8 cellular contexts compared by ENCODE assay signal in genomic region chr6:39302669-39303424, GRCh38. TPM values are rescaled to one million over a fixed set of nuclear protein-coding genes. Genes with fewer than 3 reads are reported as not detected.
DNase-seq lines count a peak whose midpoint lies in the region; ATAC-seq and TF ChIP-seq lines count a peak whose summit lies in the region.

No MANE protein-coding gene starts in this region.

- no peaks in the 10 kb centered on the region for H3K79me2 ChIP-seq in SU-DHL-6 (ENCODE audit: insufficient read depth, low read length)

- H3K27me3 Mint-ChIP-seq in activated naive CD8-positive, alpha-beta T cell treated with anti-CD3 and anti-CD28 coated beads for 36 hours: no peaks in the 10 kb centered on the region

- no peaks in the 10 kb centered on the region for H3K9me3 ChIP-seq in SU-DHL-6 (ENCODE audit: insufficient read depth, low read length)
- H3K9me3 ChIP-seq in heart left ventricle: peaks cover 0 to 3% (median 0%) of the 10 kb centered on the region in 12 donors
- no peaks in the 10 kb centered on the region for H3K9me3 ChIP-seq in prostate gland
- no peaks in the 10 kb centered on the region for H3K9me3 ChIP-seq in upper lobe of right lung

- WGBS in heart left ventricle, 4 donors: 8 to 12% (median 8%) methylated on average over 5 to 11 of the region's 11 CpGs
- 8% methylated on average over 11 of the region's 11 CpGs for WGBS in prostate gland

- no peak overlapping the region for H3K9ac ChIP-seq in SU-DHL-6 (ENCODE audit: low read length)

- no peak overlapping the region for H3K27ac ChIP-seq in SU-DHL-6 (ENCODE audit: low read depth, low read length)
- no peak overlapping the region for H3K27ac ChIP-seq in heart left ventricle
- no peak overlapping the region for H3K27ac ChIP-seq in prostate gland
- H3K27ac ChIP-seq in upper lobe of right lung: no peak overlapping the region

- H3K4me1 ChIP-seq in heart left ventricle (peaks cover 0 to 5% (median 0%) of the 10 kb centered on the region in 12 donors), prostate gland (replicated peaks) (no peaks in the 10 kb centered on the region), upper lobe of right lung (peaks cover 10% of the 10 kb centered on the region)

- TF ChIP-seq POLR2A in heart left ventricle (IDR thresholded peaks at IDR 0.05) (no peak), prostate gland (IDR thresholded peaks at IDR 0.05) (no peak)

- H3K4me1 Mint-ChIP-seq in activated naive CD8-positive, alpha-beta T cell treated with anti-CD3 and anti-CD28 coated beads for 36 hours: peaks cover 5% of the 10 kb centered on the region

- no peak overlapping the region for H3K27ac Mint-ChIP-seq in activated naive CD8-positive, alpha-beta T cell treated with anti-CD3 and anti-CD28 coated beads for 36 hours

- no peaks in the 10 kb centered on the region for H4K20me1 ChIP-seq in SU-DHL-6 (ENCODE audit: low read depth, low read length)

- H3K9me3 Mint-ChIP-seq in activated naive CD8-positive, alpha-beta T cell treated with anti-CD3 and anti-CD28 coated beads for 36 hours: no peaks in the 10 kb centered on the region

- peak overlapping the region; percentile 37 for H3K4me2 ChIP-seq in SU-DHL-6 (ENCODE audit: low read depth, low read length, poor library complexity, severe bottlenecking)

- H3K4me3 Mint-ChIP-seq in activated naive CD8-positive, alpha-beta T cell treated with anti-CD3 and anti-CD28 coated beads for 36 hours: peak overlapping the region; percentile 29

- peak; percentile 82 to 93 (median 90) for ATAC-seq in heart left ventricle
- ATAC-seq in upper lobe of right lung: peak; percentile 96

- H3K9me2 ChIP-seq in SU-DHL-6 (replicated peaks; ENCODE audit: insufficient read depth, low read length): no peaks in the 10 kb centered on the region

- H3K27me3 ChIP-seq in SU-DHL-6 (ENCODE audit: low read length) (no peaks in the 10 kb centered on the region), heart left ventricle (peaks cover 0 to 19% (median 0%) of the 10 kb centered on the region in 9 donors), prostate gland (replicated peaks; ENCODE audit: insufficient read depth) (no peaks in the 10 kb centered on the region), upper lobe of right lung (no peaks in the 10 kb centered on the region)

- no peaks in the 10 kb centered on the region for H3K36me3 Mint-ChIP-seq in activated naive CD8-positive, alpha-beta T cell treated with anti-CD3 and anti-CD28 coated beads for 36 hours

- intact Hi-C loops in heart left ventricle (cut with DNase I) (loop anchor here (1.0 to 10.0 kb wide), 14 partner anchors 136 to 432 kb away; no protein-coding TSS in a partner anchor), prostate gland (cut with DNase I) (loop anchor here (1.0 to 10.0 kb wide), 4 partner anchors 137 to 431 kb away; no protein-coding TSS in a partner anchor), upper lobe of right lung (cut with DNase I) (loop anchor here (5.0 kb wide), 1 partner anchor 136 kb away; no protein-coding TSS in a partner anchor)

- H3K4me3 ChIP-seq in SU-DHL-6 (ENCODE audit: insufficient read depth, low read length, poor library complexity, severe bottlenecking) (no peak overlapping the region), heart left ventricle (no peak overlapping the region), prostate gland (no peak overlapping the region), upper lobe of right lung (no peak overlapping the region)

- DNase-seq in DMS53 (lab: John Stamatoyannopoulos, UW) (peak; percentile 92), GOT3 (lab: John Stamatoyannopoulos, UW) (peak; percentile 20), MV-4-11 (lab: John Stamatoyannopoulos, UW) (peak; percentile 77), heart left ventricle (peak; percentile 71 to 91 (median 77)), prostate gland (ENCODE audit: low spot score) (peak; percentile 80), upper lobe of right lung (peak; percentile 92)
- peak; percentile 85 for DNase-seq in activated naive CD8-positive, alpha-beta T cell treated with anti-CD3 and anti-CD28 coated beads for 36 hours

- peak overlapping the region; percentile 84 for H2AFZ ChIP-seq in SU-DHL-6 (ENCODE audit: low read depth, low read length, severe bottlenecking)

- TF ChIP-seq CTCF in SU-DHL-6 (IDR thresholded peaks at IDR 0.05; ENCODE audit: insufficient read depth, low read length, poor library complexity, severe bottlenecking) (peak; percentile 94), heart left ventricle (IDR thresholded peaks at IDR 0.05) (peak; percentile 76 to 90 (median 82)), prostate gland (IDR thresholded peaks at IDR 0.05) (peak; percentile 77 to 95 (median 92)), upper lobe of right lung (IDR thresholded peaks at IDR 0.05) (peak; percentile 91)

- no peaks in the 10 kb centered on the region for H3F3A ChIP-seq in SU-DHL-6 (ENCODE audit: insufficient read depth)

- no peaks in the 10 kb centered on the region for H3K36me3 ChIP-seq in SU-DHL-6 (ENCODE audit: low read length)
- no peaks in the 10 kb centered on the region for H3K36me3 ChIP-seq in heart left ventricle
- H3K36me3 ChIP-seq in prostate gland: no peaks in the 10 kb centered on the region
- no peaks in the 10 kb centered on the region for H3K36me3 ChIP-seq in upper lobe of right lung

RNA-seq across cellular contexts. Expression of gene KCNK17, which starts 11.4 kb away (rescaled TPM):
- not detected for total RNA-seq in activated naive CD8-positive, alpha-beta T cell treated with anti-CD3 and anti-CD28 coated beads for 36 hours
- total RNA-seq in heart left ventricle (under 1 TPM in 4 of 9 donors, not detected in 5; 0.19 to 0.36 (median 0.22) TPM), prostate gland (under 1 TPM; 0.51 to 0.64 TPM), upper lobe of right lung (3.7 TPM)
- under 1 TPM; 0.06 to 0.34 TPM for polyA plus RNA-seq in heart left ventricle

RNA-seq across cellular contexts. Expression of gene KCNK16, which starts 19.7 kb away (rescaled TPM):
- not detected for total RNA-seq in activated naive CD8-positive, alpha-beta T cell treated with anti-CD3 and anti-CD28 coated beads for 36 hours
- not detected for total RNA-seq in heart left ventricle
- polyA plus RNA-seq in heart left ventricle: not detected
- not detected for total RNA-seq in prostate gland
- total RNA-seq in upper lobe of right lung: not detected

Comparison
In these comparisons a context has a peak if more than half of its experiments do, and no peak if none do; other contexts are left out.
1. DNase-seq: peak in every context shown above with its lines; median percentile 92 in DMS53; 92 in upper lobe of right lung; 85 in activated naive CD8-positive, alpha-beta T cell treated with anti-CD3 and anti-CD28 coated beads for 36 hours; 80 in prostate gland; 77 in MV-4-11; 77 in heart left ventricle; 20 in GOT3.